In the genomic region with DNA sequence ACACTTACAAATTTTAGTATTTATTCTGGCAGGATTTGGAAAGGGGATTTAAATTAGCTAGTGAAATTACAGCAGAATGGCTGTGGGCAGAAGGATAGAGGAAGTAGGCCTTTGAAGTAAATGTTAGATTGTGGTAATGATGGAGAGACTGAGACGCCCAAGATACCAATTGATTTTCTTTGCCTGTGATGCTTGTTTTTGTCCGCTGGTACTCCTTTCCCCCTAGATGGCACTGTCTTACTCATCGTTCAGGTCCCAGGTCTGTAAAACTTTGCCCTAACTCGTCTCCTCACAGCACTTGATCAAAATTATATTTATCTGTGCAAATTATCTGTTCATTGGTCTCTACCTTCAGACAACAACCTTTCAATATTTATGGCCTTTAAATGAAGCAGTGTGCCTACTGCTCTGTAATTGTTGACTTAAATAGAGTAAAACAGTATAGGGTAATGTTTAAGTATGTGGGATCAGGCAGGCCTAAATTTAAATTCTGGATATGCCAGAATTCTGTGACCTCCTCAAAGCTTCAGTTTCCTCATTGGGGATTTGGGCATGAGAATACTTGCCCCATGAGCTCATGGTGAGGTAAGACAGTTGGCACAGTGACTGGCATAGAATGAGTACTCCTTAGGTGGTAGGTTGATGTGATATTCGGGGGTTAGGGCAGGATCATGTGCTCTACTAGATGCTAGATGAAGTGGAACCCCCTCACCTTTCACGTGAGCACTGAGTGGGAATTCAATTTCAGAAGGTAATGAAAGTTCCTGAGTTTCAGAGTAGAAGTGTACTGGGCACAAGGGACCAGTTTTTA, we compare ENCODE assay signal across 8 cellular contexts. TPM values are rescaled to one million over a fixed set of nuclear protein-coding genes. Genes with fewer than 3 reads are reported as not detected.
DNase-seq lines count a peak whose midpoint lies in the region; ATAC-seq, FAIRE-seq and TF ChIP-seq lines count a peak whose summit lies in the region.

No MANE protein-coding gene starts in this region.

- no peak overlapping the region for H3K4me3 ChIP-seq in BLaER1
- H3K4me3 ChIP-seq in GM12878: peak overlapping the region; percentile 55; the same call in 1 of the 2 replicates

- CTCF ChIA-PET in GM12878 (lab: Yijun Ruan, JAX): interaction anchor here (0.6 to 7.3 kb wide), 20 partner anchors 13 to 1330 kb away, joined by 3 to 163 read pairs (median 3); partner anchors contain the start of genes ARL8B and EDEM1

- H3K9me3 ChIP-seq in BLaER1 (peaks cover 14% of the 10 kb centered on the region), GM12878 (replicated peaks; ENCODE audit: control insufficient read depth, insufficient read depth, low read length) (peaks cover 5% of the 10 kb centered on the region)

- H3K27me3 ChIP-seq in BLaER1 (no peaks in the 10 kb centered on the region), GM12878 (replicated peaks in 1 of 2; ENCODE audit: control insufficient read depth in 2 of 2, insufficient read depth in 2 of 2, low read length in 1 of 2) (no peaks in the 10 kb centered on the region)

- peaks cover 90% of the 10 kb centered on the region for H3K79me2 ChIP-seq in GM12878 (ENCODE audit: control insufficient read depth, insufficient read depth, low read length)

- peak; percentile 72 to 85 (median 79) for TF ChIP-seq CTCF in GM12878 (IDR thresholded peaks at IDR 0.05 in 2 of 3, conservative IDR thresholded peaks at IDR 0.05 in 1 of 3; ENCODE audit: control insufficient read depth in 2 of 3, extremely low read depth in 1 of 3, insufficient read depth in 1 of 3, low read depth in 3 of 3, low read length in 3 of 3)

- DNase-seq in NOMO-1 treated with dmso at 0.1 percent for 144 hours (lab: John Stamatoyannopoulos, UW; ENCODE audit: unreplicated experiment) (peak; percentile 75), GM12878 (ENCODE audit: low read depth, low spot score) (no peak), myocyte (ENCODE audit: low read depth) (peak; percentile 26), DMS153 treated with DMSO at 0.1 percent for 48 hours (lab: John Stamatoyannopoulos, UW; ENCODE audit: unreplicated experiment) (no peak), G401 (ENCODE audit: low spot score) (no peak)

- H3K4me2 ChIP-seq in BLaER1 (peak overlapping the region; percentile 76), GM12878 (ENCODE audit: control insufficient read depth, insufficient read depth) (peak overlapping the region; percentile 90)

- 9% methylated on average over 6 of the region's 6 CpGs for WGBS in GM12878 (ENCODE audit: insufficient coverage, insufficient replicate concordance, low lambda C conversion rate, missing lambda C conversion rate)

- no TSS peak for BruUV-seq in GM12878 (replicated peaks; lab: Mats Ljungman, UMichigan)

- in situ Hi-C loops in GM12878 (cut with MboI) (loop anchor here (10.0 kb wide), 1 partner anchor 288 kb away; no protein-coding TSS in a partner anchor), G401 (cut with HindIII; ENCODE audit: low sequenced_read_pairs) (no loop called here)

- intact Hi-C loops in GM12878 (cut with micrococcal nuclease; ENCODE audit: unreplicated experiment): loop anchor here (2.0 to 10.0 kb wide), 4 partner anchors 60 to 288 kb away; no protein-coding TSS in a partner anchor

- peaks cover 76% of the 10 kb centered on the region for H3K4me1 ChIP-seq in BLaER1
- H3K4me1 ChIP-seq in GM12878 (ENCODE audit: control insufficient read depth, insufficient read depth, low read length): peaks cover 52% of the 10 kb centered on the region

- H3K9ac ChIP-seq in BLaER1 (no peak overlapping the region; the same call in 1 of the 2 replicates), GM12878 (ENCODE audit: control insufficient read depth, insufficient read depth, low read length) (peak overlapping the region; percentile 41; the same call in 1 of the 2 replicates)

- TF ChIP-seq RAD21 in GM12878 (IDR thresholded peaks at IDR 0.05; ENCODE audit: insufficient read depth, low read depth, low read length): peak; percentile 83

- TF ChIP-seq EP300 in GM12878 (IDR thresholded peaks at IDR 0.05; ENCODE audit: borderline replicate concordance in 1 of 2, control insufficient read depth in 1 of 2, low read depth in 2 of 2, low read length in 2 of 2): no peak; a peak in 2 of 4 replicates

- RAD21 ChIA-PET in GM12878 (lab: Charles Lee; ENCODE audit: unreplicated experiment): interaction anchor here (0.6 to 6.1 kb wide), 14 partner anchors 10 to 947 kb away, joined by 3 to 93 read pairs (median 5); no protein-coding TSS in a partner anchor

- peak overlapping the region; percentile 63 for H3K27ac ChIP-seq in BLaER1
- peak overlapping the region; percentile 90 for H3K27ac ChIP-seq in GM12878 (ENCODE audit: control insufficient read depth, insufficient read depth)

- peak; percentile 64 for ATAC-seq in GM18858 (IDR thresholded peaks at IDR 0.05; ENCODE audit: unreplicated experiment)
- ATAC-seq in HG02943 (IDR thresholded peaks at IDR 0.05; ENCODE audit: low read depth, unreplicated experiment): peak; percentile 82
- peak; percentile 74 for ATAC-seq in GM12878

- H4K20me1 ChIP-seq in BLaER1: peaks cover 90% of the 10 kb centered on the region
- no peaks in the 10 kb centered on the region for H4K20me1 ChIP-seq in GM12878 (ENCODE audit: control insufficient read depth, insufficient read depth)

- POLR2A ChIA-PET in GM12878 (lab: Charles Lee): interaction anchor here (0.7 to 5.4 kb wide), 7 partner anchors 9 to 58 kb away, joined by 3 to 67 read pairs (median 5); no protein-coding TSS in a partner anchor

- no peak for TF ChIP-seq POLR2A in GM12878 (IDR thresholded peaks at IDR 0.05; ENCODE audit: low read depth, low read length)

- FAIRE-seq in GM12878 (lab: Jason Lieb, UNC): peak; percentile 77

- SMC1A ChIA-PET in GM12878 (lab: Charles Lee; ENCODE audit: uncharacterized antibody, unreplicated experiment): interaction anchor here (0.6 to 10.3 kb wide), 10 partner anchors 13 to 195 kb away, joined by 3 to 284 read pairs (median 6); partner anchors contain the start of genes ARL8B and EDEM1

- H3K36me3 ChIP-seq in BLaER1: peaks cover 24% of the 10 kb centered on the region
- peaks cover 0 to 4% of the 10 kb centered on the region in 2 experiments; a peak in 2 of 4 replicates for H3K36me3 ChIP-seq in GM12878 (ENCODE audit: control insufficient read depth in 2 of 2, insufficient read depth in 2 of 2, low read length in 1 of 2)

- peak overlapping the region; percentile 37 for H2AFZ ChIP-seq in GM12878 (ENCODE audit: control insufficient read depth, low read depth, low read length)

TF ChIP-seq in GM12878, 131 proteins besides CTCF, POLR2A, EP300 and RAD21 (continues in another document):
- TF ChIP-seq BHLHE40 (IDR thresholded peaks at IDR 0.05; ENCODE audit: borderline replicate concordance in 1 of 2, low read depth in 2 of 2, low read length in 1 of 2): peak; percentile 44 to 60; a peak in 2 of 4 replicates
- no peak for TF ChIP-seq PKNOX1 (IDR thresholded peaks at IDR 0.05)

RNA-seq across cellular contexts. Expression of gene ARL8B, which starts 14.7 kb away (rescaled TPM):
- total RNA-seq in GM12878 (2013; cell fraction: nucleolus; rRNA removed): 54.6 and 122 TPM in 2 replicates
- 22.0 and 25.9 TPM in 2 replicates for total RNA-seq in GM12878 (2014; rRNA removed)
- 50.9 and 52.6 TPM in 2 replicates for total RNA-seq in GM12878 (2014; rRNA removed; fragmentation: Illumina TruSeq; extraction: Trizol)
- 48.9 and 51.3 TPM in 2 replicates for total RNA-seq in GM12878 (2021)
- polyA plus RNA-seq in GM12878 (2011; ENCODE audit: low read depth): 18.7 TPM
- 31.1 and 67.4 TPM in 2 replicates for polyA plus RNA-seq in GM12878 (2011; rRNA removed)
- polyA plus RNA-seq in GM12878 (2011; cell fraction: cytosol; rRNA removed): 23.0 and 24.2 TPM in 2 replicates
- polyA plus RNA-seq in GM12878 (2011; cell fraction: nucleus; rRNA removed): 21.6 and 23.4 TPM in 2 replicates
- polyA plus RNA-seq in GM12878 (2012): 33.7 and 43.4 TPM in 2 replicates
- 69.0 and 92.2 TPM in 2 replicates for polyA plus RNA-seq in GM12878 (2014; fragmentation: Illumina TruSeq; extraction: Trizol)
- 10 to 100 TPM; 36.5 to 38.5 TPM for polyA plus RNA-seq in GM12878 (2014; fragmentation: Nextera tagmentation; extraction: Ambion mirVana)
- 31.9 and 36.0 TPM in 2 replicates for polyA plus RNA-seq in GM12878 (2014; rRNA removed)
- 10 to 100 TPM; 80.6 TPM for polyA plus RNA-seq in GM12878 (2016; fragmentation: Nextera tagmentation; extraction: Ambion mirVana)
- polyA minus RNA-seq in GM12878 (2011; rRNA and poly(A)+ RNA removed): 11.8 and 14.4 TPM in 2 replicates
- 9.4 and 16.4 TPM in 2 replicates for polyA minus RNA-seq in GM12878 (2011; cell fraction: cytosol; rRNA and poly(A)+ RNA removed)
- 11.5 and 20.0 TPM in 2 replicates for polyA minus RNA-seq in GM12878 (2011; cell fraction: nucleus; rRNA and poly(A)+ RNA removed)
- 52.0 and 62.0 TPM in 2 replicates for total RNA-seq in myocyte
- polyA plus RNA-seq in myocyte (2012): 46.2 TPM
- 78.2 and 121 TPM in 2 replicates for total RNA-seq in G401 (2014; rRNA removed; shearing (Covaris generic))

RNA-seq across cellular contexts. Expression of gene EDEM1, which starts 50.7 kb away (rescaled TPM):
- total RNA-seq in GM12878 (2013; cell fraction: nucleolus; rRNA removed): 223 and 263 TPM in 2 replicates
- total RNA-seq in GM12878 (2014; rRNA removed) (52.6 and 56.0 TPM in 2 replicates), GM12878 (2014; rRNA removed; fragmentation: Illumina TruSeq; extraction: Trizol) (57.5 and 60.6 TPM in 2 replicates), GM12878 (2021) (129 and 138 TPM in 2 replicates), myocyte (6.7 and 9.1 TPM in 2 replicates)
- 49.4 TPM for polyA plus RNA-seq in GM12878 (2011; ENCODE audit: low read depth)
- polyA plus RNA-seq in GM12878 (2011; rRNA removed) (104 and 139 TPM in 2 replicates), GM12878 (2014; fragmentation: Illumina TruSeq; extraction: Trizol) (57.5 and 75.9 TPM in 2 replicates), GM12878 (2014; fragmentation: Nextera tagmentation; extraction: Ambion mirVana) (10 to 100 TPM; 18.9 to 48.0 TPM), GM12878 (2014; rRNA removed) (61.3 and 73.8 TPM in 2 replicates), GM12878 (2016; fragmentation: Nextera tagmentation; extraction: Ambion mirVana) (10 to 100 TPM; 56.2 to 60.1 TPM)
- 52.9 and 58.1 TPM in 2 replicates for polyA plus RNA-seq in GM12878 (2011; cell fraction: cytosol; rRNA removed)
- polyA plus RNA-seq in GM12878 (2011; cell fraction: nucleus; rRNA removed): 65.4 and 94.5 TPM in 2 replicates
- polyA plus RNA-seq in GM12878 (2012): 59.5 and 72.2 TPM in 2 replicates
- 124 and 134 TPM in 2 replicates for polyA minus RNA-seq in GM12878 (2011; rRNA and poly(A)+ RNA removed)
- 54.6 and 64.8 TPM in 2 replicates for polyA minus RNA-seq in GM12878 (2011; cell fraction: cytosol; rRNA and poly(A)+ RNA removed)
- 49.6 and 62.2 TPM in 2 replicates for polyA minus RNA-seq in GM12878 (2011; cell fraction: nucleus; rRNA and poly(A)+ RNA removed)
- polyA plus RNA-seq in myocyte (2012): 18.7 TPM
- total RNA-seq in G401 (2014; rRNA removed; shearing (Covaris generic)): 10.4 and 12.6 TPM in 2 replicates

Comparison
In these comparisons a context has a peak if more than half of its experiments do, and no peak if none do; other contexts are left out.
1. DNase-seq: peak in NOMO-1 treated with dmso at 0.1 percent for 144 hours (single experiment) and myocyte (single experiment); none in GM12878 (single experiment), DMS153 treated with DMSO at 0.1 percent for 48 hours (single experiment) and G401 (single experiment).
2. Peak in every context shown above with its lines, with median percentiles within 50 percentile points of each other: ATAC-seq.